In genomic region chr7:45034710-45035109, GRCh38 we compare ENCODE assay signal across 3 cellular contexts. TPM values are rescaled to one million over a fixed set of nuclear protein-coding genes. Genes with fewer than 3 reads are reported as not detected.
"Had no signal": no experiment of that assay in that cellular context is flagged by ENCODE, and none has a peak within 500 bp of the region (broad histone marks: within the 10 kb centered on the region; RNA-seq: fewer than 3 reads in every experiment).

No MANE protein-coding gene starts in this region.

RNA-seq across cellular contexts. Expression of gene NACAD, which starts 54.1 kb away (rescaled TPM):
- total RNA-seq: NCI-H460 had no signal
- polyA plus RNA-seq: IgD-negative memory B cell had no signal

RNA-seq across cellular contexts. Expression of gene MYO1G, which starts 55.9 kb away (rescaled TPM):
- total RNA-seq: LHCN-M2 had no signal
